ENCODE assay signal across 28 cellular contexts in genomic region chr1:187909382-187909781, GRCh38.
"Had no signal": no experiment of that assay in that cellular context is flagged by ENCODE, and none has a peak within 500 bp of the region (broad histone marks: within the 10 kb centered on the region; RNA-seq: fewer than 3 reads in every experiment).

No MANE protein-coding gene starts in this region.

- H3K9me3 Mint-ChIP-seq: mesothelial cell of epicardium, neural crest cell, type B pancreatic cell had no signal

- H3K27me3 Mint-ChIP-seq: naive B cell; natural killer cell treated with Interleukin-12 subunit alpha and Interleukin-12 subunit beta and Interleukin-15 and Interleukin-18, amount 100 ng/mL, for 72 hours; stimulated activated memory B cell treated with anti-CD40 and anti-IgM and Interleukin-4, amounts not matched to agents 10 μg/mL and 1 μg/mL and 100 μg/mL, for 72 hours; type B pancreatic cell had no signal

- H3K36me3 Mint-ChIP-seq: mesothelial cell of epicardium; naive B cell; stimulated activated memory B cell treated with anti-CD40 and anti-IgM and Interleukin-4, amounts not matched to agents 10 μg/mL and 1 μg/mL and 100 μg/mL, for 72 hours; type B pancreatic cell had no signal

- H3K4me1 Mint-ChIP-seq: mesothelial cell of epicardium; naive B cell; neural crest cell; stimulated activated memory B cell treated with anti-CD40 and anti-IgM and Interleukin-4, amounts not matched to agents 10 μg/mL and 1 μg/mL and 100 μg/mL, for 72 hours had no signal

- ATAC-seq: gastrocnemius medialis; heart left ventricle; left lobe of liver; mucosa of descending colon; natural killer cell treated with Interleukin-12 subunit alpha and Interleukin-12 subunit beta and Interleukin-15 and Interleukin-18, amount 100 ng/mL, for 72 hours; pancreas; sciatic nerve; stimulated activated memory B cell treated with anti-CD40 and anti-IgM and Interleukin-4, amounts not matched to agents 10 μg/mL and 1 μg/mL and 100 μg/mL, for 72 hours; stimulated activated naive CD8-positive, alpha-beta T cell treated with anti-CD3 and anti-CD28 coated beads, Interleukin-15, Interleukin-2, amounts not matched to agents 100 U/mL and 50 U/mL, for 24 hours had no signal

- H3K4me1 ChIP-seq: gastrocnemius medialis, heart left ventricle, pancreas, right atrium auricular region, testis, tibial artery had no signal

- H3K79me2 ChIP-seq: hepatocyte had no signal

- H3K27ac ChIP-seq: coronary artery, gastrocnemius medialis, heart left ventricle, hepatocyte, neutrophil, pancreas, right atrium auricular region, testis, tibial artery had no signal

- H3K9me3 ChIP-seq: gastrocnemius medialis, heart left ventricle, neutrophil, pancreas, right atrium auricular region, testis, tibial artery had no signal

- H3K4me2 ChIP-seq: hepatocyte, smooth muscle cell had no signal

- H2AFZ ChIP-seq: hepatocyte had no signal

- DNase-seq: dermis blood vessel endothelial cell; effector memory CD4-positive, alpha-beta T cell; gastrocnemius medialis; heart left ventricle; kidney; mesenchymal stem cell; mucosa of descending colon; naive B cell; pancreas; stimulated activated CD4-positive, alpha-beta T cell treated with anti-CD3 and anti-CD28 coated beads, Interleukin-12 subunit alpha, Interleukin-12 subunit beta, amount 100 ng/mL, for 4 hours; stimulated activated CD4-positive, alpha-beta T cell treated with anti-CD3 and anti-CD28 coated beads, Interleukin-4, amount 100 ng/mL, for 4 hours; stimulated activated naive CD8-positive, alpha-beta T cell treated with anti-CD3 and anti-CD28 coated beads, Interleukin-15, Interleukin-2, amounts not matched to agents 100 U/mL and 50 U/mL, for 24 hours; substantia nigra; testis; tibial artery had no signal

- H3K27ac Mint-ChIP-seq: mesothelial cell of epicardium; naive B cell; natural killer cell treated with Interleukin-12 subunit alpha and Interleukin-12 subunit beta and Interleukin-15 and Interleukin-18, amount 100 ng/mL, for 72 hours; stimulated activated memory B cell treated with anti-CD40 and anti-IgM and Interleukin-4, amounts not matched to agents 10 μg/mL and 1 μg/mL and 100 μg/mL, for 72 hours; type B pancreatic cell had no signal

- H3K4me3 Mint-ChIP-seq: mesothelial cell of epicardium; naive B cell; natural killer cell treated with Interleukin-12 subunit alpha and Interleukin-12 subunit beta and Interleukin-15 and Interleukin-18, amount 100 ng/mL, for 72 hours; neural crest cell; stimulated activated memory B cell treated with anti-CD40 and anti-IgM and Interleukin-4, amounts not matched to agents 10 μg/mL and 1 μg/mL and 100 μg/mL, for 72 hours; type B pancreatic cell had no signal

- H3K4me3 ChIP-seq: coronary artery, gastrocnemius medialis, heart left ventricle, hepatocyte, lung, mucosa of descending colon, pancreas, right atrium auricular region, smooth muscle cell, testis, tibial artery had no signal

- H3K36me3 ChIP-seq: gastrocnemius medialis, heart left ventricle, neutrophil, pancreas, right atrium auricular region, tibial artery had no signal

- H3K27me3 ChIP-seq: gastrocnemius medialis, heart left ventricle, hepatocyte, neutrophil, pancreas, right atrium auricular region, testis, tibial artery had no signal
